ENCODE assay signal across 27 cellular contexts in genomic region chr5:2291146-2291840, GRCh38.
"Had no signal": no experiment of that assay in that cellular context is flagged by ENCODE, and none has a peak within 500 bp of the region (broad histone marks: within the 10 kb centered on the region; RNA-seq: fewer than 3 reads in every experiment).

No MANE protein-coding gene starts in this region.

- H3K27ac ChIP-seq: heart right ventricle, hepatocyte, left lung, lower lobe of right lung, parathyroid adenoma, prostate gland, stomach, testis, thyroid gland, upper lobe of right lung had no signal

- DNase-seq: heart right ventricle; kidney; left colon; left lung; lower lobe of right lung; mammary epithelial cell; mesenchymal stem cell; naive B cell; natural killer cell; nucleus accumbens; retina; right cardiac atrium; stimulated activated CD4-positive, alpha-beta T cell treated with anti-CD3 and anti-CD28 coated beads, Interleukin-1b, Interleukin-23, amount 100 ng/mL, for 48 hours; stimulated activated CD4-positive, alpha-beta T cell treated with anti-CD3 and anti-CD28 coated beads, Interleukin-2, amount 100 ng/mL, for 48 hours; stimulated activated CD4-positive, alpha-beta T cell treated with anti-CD3 and anti-CD28 coated beads, Interleukin-4, amount 100 ng/mL, for 4 hours; stimulated activated CD8-positive, alpha-beta memory T cell treated with anti-CD3 and anti-CD28 coated beads, Interleukin-4, amount 100 ng/mL, for 48 hours; stimulated activated naive CD8-positive, alpha-beta T cell treated with anti-CD3 and anti-CD28 coated beads, Interleukin-15, Interleukin-2, amounts not matched to agents 100 U/mL and 50 U/mL, for 24 hours; stomach; testis; thyroid gland; trophoblast cell; upper lobe of right lung had no signal

- H3K27me3 ChIP-seq: hepatocyte, left lung, stomach, testis, thyroid gland, upper lobe of right lung had no signal

- ATAC-seq: heart right ventricle; left colon; left lung; lower lobe of right lung; stimulated activated memory B cell treated with anti-CD40 and anti-IgM and Interleukin-4, amounts not matched to agents 10 μg/mL and 1 μg/mL and 100 μg/mL, for 72 hours; stimulated activated naive CD8-positive, alpha-beta T cell treated with anti-CD3 and anti-CD28 coated beads, Interleukin-15, Interleukin-2, amounts not matched to agents 100 U/mL and 50 U/mL, for 24 hours; upper lobe of right lung had no signal

- H3K9ac ChIP-seq: parathyroid adenoma had no signal

- H3K4me2 ChIP-seq: hepatocyte, smooth muscle cell had no signal

- H3K4me1 ChIP-seq: heart right ventricle, left lung, lower lobe of right lung, parathyroid adenoma, prostate gland, stomach, testis, thyroid gland, upper lobe of right lung had no signal

- H3K4me3 ChIP-seq: heart right ventricle, hepatocyte, left lung, lower lobe of right lung, prostate gland, smooth muscle cell, stomach, testis, thyroid gland, upper lobe of right lung had no signal

- H3K36me3 ChIP-seq: heart right ventricle, left lung, lower lobe of right lung, prostate gland, stomach, thyroid gland, upper lobe of right lung had no signal

- H2AFZ ChIP-seq: hepatocyte, parathyroid adenoma had no signal

- H3K9me3 ChIP-seq: left lung, lower lobe of right lung, prostate gland, testis, thyroid gland, upper lobe of right lung had no signal
